ENCODE assay signal across 2 cellular contexts in the genomic region with DNA sequence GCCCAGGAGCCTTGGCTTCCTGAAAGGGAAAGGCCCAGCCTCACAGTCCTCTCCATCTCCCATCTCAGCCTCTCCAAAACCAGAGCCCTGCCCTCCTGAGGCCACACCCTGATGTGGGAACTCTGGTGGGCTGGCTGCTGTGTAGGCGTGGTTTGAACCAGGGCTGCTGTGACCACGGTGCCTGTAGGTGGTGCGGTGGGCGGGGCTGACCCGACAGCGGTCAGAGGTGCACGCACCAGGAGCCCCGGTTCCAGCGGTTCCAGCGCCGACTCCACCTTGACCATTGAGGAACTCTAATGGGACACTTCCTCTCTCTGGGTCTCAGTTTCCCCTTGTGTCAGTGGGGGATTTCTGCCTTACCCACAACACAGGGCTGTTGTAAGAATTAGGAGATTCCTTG.
TF ChIP-seq lines count a peak whose summit lies in the region.

No MANE protein-coding gene starts in this region.

TF ChIP-seq in HEK293, 187 proteins besides CTCF, POLR2A, EP300 and RAD21:
- TF ChIP-seq KLF16 (tag by site-specific recombination; IDR thresholded peaks at IDR 0.05) (no peak), ZFHX2 (tag by site-specific recombination; conservative IDR thresholded peaks at IDR 0.05) (peak; percentile 87), ZNF239 (tag by site-specific recombination; IDR thresholded peaks at IDR 0.05) (no peak), KLF1 (tag by site-specific recombination; IDR thresholded peaks at IDR 0.05) (peak; percentile 75; the same call in 1 of the 2 replicates), ZNF548 (tag by site-specific recombination; IDR thresholded peaks at IDR 0.05) (no peak), EGR2 (tag by site-specific recombination; IDR thresholded peaks at IDR 0.05; ENCODE audit: low read depth) (peak; percentile 85), ZBTB20 (tag by site-specific recombination; IDR thresholded peaks at IDR 0.05) (no peak)

TF ChIP-seq in K562, 482 proteins besides CTCF, POLR2A, EP300 and RAD21:
- no peak for TF ChIP-seq ETS2 (tag; IDR thresholded peaks at IDR 0.05; ENCODE audit: borderline replicate concordance, poor library complexity, severe bottlenecking)
- TF ChIP-seq HDGF (IDR thresholded peaks at IDR 0.05) = no peak
- TF ChIP-seq, protein P1, sequence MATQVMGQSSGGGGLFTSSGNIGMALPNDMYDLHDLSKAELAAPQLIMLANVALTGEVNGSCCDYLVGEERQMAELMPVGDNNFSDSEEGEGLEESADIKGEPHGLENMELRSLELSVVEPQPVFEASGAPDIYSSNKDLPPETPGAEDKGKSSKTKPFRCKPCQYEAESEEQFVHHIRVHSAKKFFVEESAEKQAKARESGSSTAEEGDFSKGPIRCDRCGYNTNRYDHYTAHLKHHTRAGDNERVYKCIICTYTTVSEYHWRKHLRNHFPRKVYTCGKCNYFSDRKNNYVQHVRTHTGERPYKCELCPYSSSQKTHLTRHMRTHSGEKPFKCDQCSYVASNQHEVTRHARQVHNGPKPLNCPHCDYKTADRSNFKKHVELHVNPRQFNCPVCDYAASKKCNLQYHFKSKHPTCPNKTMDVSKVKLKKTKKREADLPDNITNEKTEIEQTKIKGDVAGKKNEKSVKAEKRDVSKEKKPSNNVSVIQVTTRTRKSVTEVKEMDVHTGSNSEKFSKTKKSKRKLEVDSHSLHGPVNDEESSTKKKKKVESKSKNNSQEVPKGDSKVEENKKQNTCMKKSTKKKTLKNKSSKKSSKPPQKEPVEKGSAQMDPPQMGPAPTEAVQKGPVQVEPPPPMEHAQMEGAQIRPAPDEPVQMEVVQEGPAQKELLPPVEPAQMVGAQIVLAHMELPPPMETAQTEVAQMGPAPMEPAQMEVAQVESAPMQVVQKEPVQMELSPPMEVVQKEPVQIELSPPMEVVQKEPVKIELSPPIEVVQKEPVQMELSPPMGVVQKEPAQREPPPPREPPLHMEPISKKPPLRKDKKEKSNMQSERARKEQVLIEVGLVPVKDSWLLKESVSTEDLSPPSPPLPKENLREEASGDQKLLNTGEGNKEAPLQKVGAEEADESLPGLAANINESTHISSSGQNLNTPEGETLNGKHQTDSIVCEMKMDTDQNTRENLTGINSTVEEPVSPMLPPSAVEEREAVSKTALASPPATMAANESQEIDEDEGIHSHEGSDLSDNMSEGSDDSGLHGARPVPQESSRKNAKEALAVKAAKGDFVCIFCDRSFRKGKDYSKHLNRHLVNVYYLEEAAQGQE (CRISPR knock-in tag; IDR thresholded peaks at IDR 0.05; ENCODE audit: low read depth) = no peak
